ENCODE assay signal across 8 cellular contexts in genomic region chr5:134873987-134874830, GRCh38. TPM values are rescaled to one million over a fixed set of nuclear protein-coding genes. Genes with fewer than 3 reads are reported as not detected.
DNase-seq lines count a peak whose midpoint lies in the region; ATAC-seq and TF ChIP-seq lines count a peak whose summit lies in the region.

Gene TXNDC15 (plus strand): TSS chr5:134874371. CDS start chr5:134874428, 57 bp downstream.

- peak; percentile 92 for ATAC-seq in CD4-positive, alpha-beta T cell (ENCODE audit: poor library complexity)
- ATAC-seq in GM19397 (IDR thresholded peaks at IDR 0.05; ENCODE audit: unreplicated experiment) (peak; percentile 81), HG03571 (IDR thresholded peaks at IDR 0.05; ENCODE audit: unreplicated experiment) (peak; percentile 79)

- WGBS in mesodermal cell (ENCODE audit: insufficient coverage in 2 of 2), 2 experiments: 5 to 9% methylated on average over 45 to 73 of the region's 79 CpGs

- TF ChIP-seq CTCF in CD4-positive, alpha-beta T cell (IDR thresholded peaks at IDR 0.05): no peak

- peak; percentile 66 to 81 (median 73) for DNase-seq in CD4-positive, alpha-beta T cell
- peak; percentile 79 for DNase-seq in NOMO-1 treated with dmso at 0.1 percent for 144 hours (lab: John Stamatoyannopoulos, UW; ENCODE audit: unreplicated experiment)
- DNase-seq in activated CD8-positive, alpha-beta memory T cell treated with anti-CD3 and anti-CD28 coated beads, Interleukin-2, amount 50 U/mL, for 1 hour (ENCODE audit: extremely low read depth): peak; percentile 25
- DNase-seq in stimulated activated CD8-positive, alpha-beta memory T cell treated with anti-CD3 and anti-CD28 coated beads, Interleukin-15, amount 100 ng/mL, for 4 hours (ENCODE audit: low read depth in 2 of 2): peak; percentile 49 to 62

- H3K9me3 Mint-ChIP-seq in CD4-positive, alpha-beta T cell: no peaks in the 10 kb centered on the region

- peaks cover 43% of the 10 kb centered on the region for H3K4me1 Mint-ChIP-seq in CD4-positive, alpha-beta T cell (ENCODE audit: low read depth)

- intact Hi-C loops in CD4-positive, alpha-beta T cell (cut with DNase I, micrococcal nuclease): loop anchor here (1.0 to 2.0 kb wide), 3 partner anchors 28 to 31 kb away; partner anchors contain the start of gene PCBD2 (in 1 of the 2)

- peak within 1 kb of the TSS; percentile 93 for H3K27ac Mint-ChIP-seq in CD4-positive, alpha-beta T cell

- POLR2A ChIA-PET in CD4-positive, alpha-beta T cell (lab: Charles Lee): interaction anchor here (0.7 to 4.2 kb wide), 15 partner anchors 10 to 697 kb away, joined by 3 to 66 read pairs (median 5); partner anchors contain the start of genes C5orf24, CAMLG, DDX46 and PCBD2

- H3K4me1 ChIP-seq in mesodermal cell (ENCODE audit: control insufficient read depth, insufficient read depth, low read length, poor library complexity, severe bottlenecking): peaks cover 7% of the 10 kb centered on the region

- H3K9me3 ChIP-seq in CD4-positive, alpha-beta T cell (ENCODE audit: control insufficient read depth, low read length): no peaks in the 10 kb centered on the region
- H3K9me3 ChIP-seq in mesodermal cell (ENCODE audit: control insufficient read depth, low read length): no peaks in the 10 kb centered on the region

- in situ Hi-C loops in endometrial microvascular endothelial cells (cut with HindIII; ENCODE audit: inconsistent ontology term, low pct_unique_long_range_greater_than_20kb, low sequenced_read_pairs): loop anchor here (25.0 kb wide), 1 partner anchor 112 kb away; the partner anchor contains the start of gene DDX46

- no peaks in the 10 kb centered on the region for H3K27me3 ChIP-seq in CD4-positive, alpha-beta T cell (ENCODE audit: control insufficient read depth, insufficient read depth, low read length)

- H3K36me3 ChIP-seq in mesodermal cell (ENCODE audit: control insufficient read depth, insufficient read depth, low read length): peaks cover 4% of the 10 kb centered on the region

- peaks cover 23% of the 10 kb centered on the region for H3K36me3 Mint-ChIP-seq in CD4-positive, alpha-beta T cell (ENCODE audit: low read depth)

- peak within 1 kb of the TSS; percentile 74 for H3K4me3 ChIP-seq in mesodermal cell (ENCODE audit: extremely low read depth, insufficient read depth, low read length, poor library complexity, severe bottlenecking)

- no peaks in the 10 kb centered on the region for H3K27me3 Mint-ChIP-seq in CD4-positive, alpha-beta T cell

- peak within 1 kb of the TSS; percentile 88 for H3K27ac ChIP-seq in CD4-positive, alpha-beta T cell (ENCODE audit: low read depth, low read length)
- H3K27ac ChIP-seq in mesodermal cell (ENCODE audit: low read depth, low read length, severe bottlenecking): peak within 1 kb of the TSS; percentile 94

- CTCF ChIA-PET in CD4-positive, alpha-beta T cell (lab: Charles Lee): interaction anchor here (1.0 to 2.1 kb wide), 3 partner anchors 29 to 116 kb away, joined by 3 to 20 read pairs (median 3); partner anchors contain the start of genes C5orf24, DDX46 and PCBD2

- H3K4me3 Mint-ChIP-seq in CD4-positive, alpha-beta T cell: peak within 1 kb of the TSS; percentile 96

RNA-seq across cellular contexts. Expression of gene TXNDC15, which starts in this region (rescaled TPM):
- total RNA-seq in CD4-positive, alpha-beta T cell: 10 to 100 TPM; 19.6 to 20.0 TPM
- 141 TPM for total RNA-seq in endometrial microvascular endothelial cells (ENCODE audit: inconsistent ontology term)
- 40.8 TPM for polyA plus RNA-seq in mesodermal cell (2013, experiment 1 of 2)
- 40.5 TPM for polyA plus RNA-seq in mesodermal cell (2013, experiment 2 of 2)

Comparison
In these comparisons a context has a peak if more than half of its experiments do, and no peak if none do; other contexts are left out.
1. Peak in every context shown above with its lines: DNase-seq, ATAC-seq, H3K4me3 ChIP-seq and H3K27ac ChIP-seq.
2. DNase-seq: peak in every context shown above with its lines; median percentile 79 in NOMO-1 treated with dmso at 0.1 percent for 144 hours; 73 in CD4-positive, alpha-beta T cell; 56 in stimulated activated CD8-positive, alpha-beta memory T cell treated with anti-CD3 and anti-CD28 coated beads, Interleukin-15, amount 100 ng/mL, for 4 hours; 25 in activated CD8-positive, alpha-beta memory T cell treated with anti-CD3 and anti-CD28 coated beads, Interleukin-2, amount 50 U/mL, for 1 hour.